Comparison of ENCODE assay signal across 19 cellular contexts in the genomic region with DNA sequence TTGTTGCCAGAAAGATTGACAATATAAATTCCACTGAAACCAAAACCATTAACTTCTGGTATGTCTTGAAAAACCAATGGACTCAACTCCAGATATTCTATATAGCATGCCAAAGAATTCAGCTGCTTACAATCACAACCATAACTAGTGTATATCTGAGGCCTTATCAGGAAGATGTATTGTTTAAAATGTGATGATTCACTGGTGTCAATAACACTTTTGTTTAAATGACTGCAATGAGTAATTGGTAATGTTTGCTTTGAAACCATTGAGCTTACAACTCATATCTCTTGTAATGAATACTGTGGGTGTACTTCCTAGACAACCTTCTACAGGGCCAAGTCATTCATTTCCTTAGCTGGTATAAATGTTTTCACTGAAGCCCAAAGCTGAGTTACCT.
DNase-seq lines count a peak whose midpoint lies in the region; ATAC-seq and TF ChIP-seq lines count a peak whose summit lies in the region.
"Had no signal": no experiment of that assay in that cellular context is flagged by ENCODE, and none has a peak within 500 bp of the region (broad histone marks: within the 10 kb centered on the region; RNA-seq: fewer than 3 reads in every experiment).

No MANE protein-coding gene starts in this region.

- no peak overlapping the region for H3K27ac Mint-ChIP-seq in immature natural killer cell
- H3K27ac Mint-ChIP-seq: mesothelial cell of epicardium had no signal

- H3K9me3 Mint-ChIP-seq in immature natural killer cell: peaks cover 4 to 39% (median 13%) of the 10 kb centered on the region in 6 donors
- H3K9me3 Mint-ChIP-seq: mesothelial cell of epicardium had no signal

- no peaks in the 10 kb centered on the region for H3K36me3 Mint-ChIP-seq in immature natural killer cell
- H3K36me3 Mint-ChIP-seq: mesothelial cell of epicardium had no signal

- ATAC-seq in HG03342 (IDR thresholded peaks at IDR 0.05; ENCODE audit: unreplicated experiment): no peak
- ATAC-seq: pancreas had no signal

- no peak overlapping the region for H3K4me3 ChIP-seq in fibroblast of mammary gland (ENCODE audit: control insufficient read depth, low read depth, low read length)
- H3K4me3 ChIP-seq: breast epithelium, pancreas, SJCRH30 had no signal

- DNase-seq in NCI-H748 (lab: John Stamatoyannopoulos, UW; ENCODE audit: unreplicated experiment) (peak; percentile 12), NCI-H748 treated with DMSO at 0.1 percent for 48 hours (lab: John Stamatoyannopoulos, UW) (no peak), RKO (ENCODE audit: low spot score) (peak; percentile 7), fibroblast of mammary gland (ENCODE audit: low read depth) (peak; percentile 30), stromal cell of bone marrow (ENCODE audit: low read depth) (peak; percentile 15), immature natural killer cell (no peak), pons (ENCODE audit: low spot score) (no peak)
- DNase-seq: ACHN; activated CD8-positive, alpha-beta memory T cell treated with anti-CD3 and anti-CD28 coated beads for 24 hours; activated effector memory CD4-positive, alpha-beta T cell treated with anti-CD3 and anti-CD28 coated beads, Interleukin-2, amount 50 U/mL, for 16 hours; COR-L47; NCI-H1105 treated with DMSO at 0.1 percent for 48 hours; NCI-H526 treated with DMSO at 0.1 percent for 48 hours; pancreas; SJCRH30; stimulated activated CD4-positive, alpha-beta T cell treated with anti-CD3 and anti-CD28 coated beads, Interleukin-15, amount 100 ng/mL, for 24 hours had no signal

- no peaks in the 10 kb centered on the region for H3K27me3 Mint-ChIP-seq in immature natural killer cell (ENCODE audit: low read depth in 3 of 3)

- H3K4me3 Mint-ChIP-seq in immature natural killer cell: no peak overlapping the region
- H3K4me3 Mint-ChIP-seq: mesothelial cell of epicardium had no signal

- no peaks in the 10 kb centered on the region for H3K4me1 Mint-ChIP-seq in immature natural killer cell
- H3K4me1 Mint-ChIP-seq: mesothelial cell of epicardium had no signal

- no peak for TF ChIP-seq CTCF in fibroblast of mammary gland (conservative IDR thresholded peaks at IDR 0.05; ENCODE audit: control insufficient read depth, insufficient read depth, low read depth, low read length)

Comparison
In these comparisons a context has a peak if more than half of its experiments do, and no peak if none do; other contexts are left out.
1. DNase-seq: peak in NCI-H748 (single experiment), RKO (single experiment), fibroblast of mammary gland (single experiment) and stromal cell of bone marrow (single experiment); none in NCI-H748 treated with DMSO at 0.1 percent for 48 hours (single experiment), immature natural killer cell (0 of 3) and pons (single experiment).